In the genomic region with DNA sequence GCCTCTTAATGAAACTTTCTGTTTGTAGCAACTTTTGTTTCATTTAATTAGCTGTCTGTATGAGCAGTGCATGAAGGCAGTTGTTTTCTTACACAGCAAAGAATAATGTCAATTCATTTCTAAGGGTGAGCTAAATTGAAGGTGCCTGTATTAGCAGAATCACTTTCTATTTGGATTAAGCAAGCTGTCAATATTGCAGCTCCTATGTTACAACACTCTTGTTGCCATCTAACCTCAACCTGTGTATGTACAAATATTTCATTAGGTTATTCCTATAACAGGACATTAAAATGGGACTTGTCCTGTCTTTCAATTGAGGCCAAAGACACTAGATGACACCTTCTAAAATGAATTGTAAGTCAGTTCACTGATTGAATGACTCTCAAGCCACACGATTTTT, we compare ENCODE assay signal across 31 cellular contexts.
"Had no signal": no experiment of that assay in that cellular context is flagged by ENCODE, and none has a peak within 500 bp of the region (broad histone marks: within the 10 kb centered on the region; RNA-seq: fewer than 3 reads in every experiment).

No MANE protein-coding gene starts in this region.

- H3K27ac ChIP-seq: ascending aorta, cardiac muscle cell, VCaP had no signal

- H3K4me3 ChIP-seq: ascending aorta, cardiac muscle cell had no signal

- H3K4me1 ChIP-seq: ascending aorta had no signal

- ATAC-seq: activated CD8-positive, alpha-beta T cell treated with anti-CD3 and anti-CD28 coated beads for 36 hours; activated naive CD4-positive, alpha-beta T cell treated with anti-CD3 and anti-CD28 coated beads, Interleukin-2, amount 50 U/mL, for 72 hours; activated T-cell treated with anti-CD3 and anti-CD28 coated beads, Interleukin-2, amount 50 U/mL, for 4 hours; activated T-cell treated with anti-CD3 and anti-CD28 coated beads, Interleukin-2, amount 50 U/mL, for 72 hours; activated T-helper 17 cell treated with anti-CD3 and anti-CD28 coated beads, Interleukin-2, amount 50 U/mL, for 72 hours had no signal

- H3K9me3 ChIP-seq: ascending aorta had no signal

- H3K27me3 ChIP-seq: ascending aorta, cardiac muscle cell had no signal

- H3K36me3 ChIP-seq: ascending aorta, cardiac muscle cell had no signal

- DNase-seq: activated B cell treated with CpG ODN at 0.5 μM for 24 hours; activated CD4-positive, alpha-beta memory T cell treated with anti-CD3 and anti-CD28 coated beads for 36 hours; activated CD4-positive, alpha-beta T cell treated with anti-CD3 and anti-CD28 coated beads for 4 hours; activated CD4-positive, alpha-beta T cell treated with anti-CD3 and anti-CD28 coated beads, Interleukin-2, amount 10 ng/mL, durations not matched to agents 24 days and 14 days; activated CD4-positive, alpha-beta T cell treated with anti-CD3 and anti-CD28 coated beads, Interleukin-2, amount 50 U/mL, for 1 hour; activated CD4-positive, alpha-beta T cell treated with anti-CD3 and anti-CD28 coated beads, Interleukin-2, amount 50 U/mL, for 4 hours; activated CD4-positive, CD25-positive, alpha-beta regulatory T cell treated with anti-CD3 and anti-CD28 coated beads, Interleukin-2, amount 50 U/mL, for 72 hours; activated CD8-positive, alpha-beta memory T cell treated with anti-CD3 and anti-CD28 coated beads, Interleukin-2, amount 50 U/mL, for 4 hours; activated CD8-positive, alpha-beta T cell treated with anti-CD3 and anti-CD28 coated beads for 36 hours; activated effector memory CD4-positive, alpha-beta T cell treated with anti-CD3 and anti-CD28 coated beads, Interleukin-2, amount 50 U/mL, for 16 hours; activated gamma-delta T cell treated with Interleukin-2 at 50 U/mL for 16 hours; activated naive CD4-positive, alpha-beta T cell; activated naive CD4-positive, alpha-beta T cell treated with anti-CD3 and anti-CD28 coated beads for 36 hours; activated naive CD4-positive, alpha-beta T cell treated with anti-CD3 and anti-CD28 coated beads, Interleukin-2, amount 50 U/mL, for 16 hours; activated naive CD8-positive, alpha-beta T cell treated with anti-CD3 and anti-CD28 coated beads for 36 hours; activated T-cell treated with anti-CD3 and anti-CD28 coated beads for 4 hours; activated T-cell treated with anti-CD3 and anti-CD28 coated beads, Interleukin-2, amount 50 U/mL, for 1 hour; activated T-cell treated with anti-CD3 and anti-CD28 coated beads, Interleukin-2, amount 50 U/mL, for 4 hours; activated T-cell treated with anti-CD3 and anti-CD28 coated beads, Interleukin-2, amount 50 U/mL, for 72 hours; amygdala; anterior cingulate cortex; caudate nucleus; cerebellar nuclear complex; T-helper 1 cell; T-helper 2 cell; T-helper 9 cell had no signal
